8 cellular contexts compared by ENCODE assay signal in the genomic region with DNA sequence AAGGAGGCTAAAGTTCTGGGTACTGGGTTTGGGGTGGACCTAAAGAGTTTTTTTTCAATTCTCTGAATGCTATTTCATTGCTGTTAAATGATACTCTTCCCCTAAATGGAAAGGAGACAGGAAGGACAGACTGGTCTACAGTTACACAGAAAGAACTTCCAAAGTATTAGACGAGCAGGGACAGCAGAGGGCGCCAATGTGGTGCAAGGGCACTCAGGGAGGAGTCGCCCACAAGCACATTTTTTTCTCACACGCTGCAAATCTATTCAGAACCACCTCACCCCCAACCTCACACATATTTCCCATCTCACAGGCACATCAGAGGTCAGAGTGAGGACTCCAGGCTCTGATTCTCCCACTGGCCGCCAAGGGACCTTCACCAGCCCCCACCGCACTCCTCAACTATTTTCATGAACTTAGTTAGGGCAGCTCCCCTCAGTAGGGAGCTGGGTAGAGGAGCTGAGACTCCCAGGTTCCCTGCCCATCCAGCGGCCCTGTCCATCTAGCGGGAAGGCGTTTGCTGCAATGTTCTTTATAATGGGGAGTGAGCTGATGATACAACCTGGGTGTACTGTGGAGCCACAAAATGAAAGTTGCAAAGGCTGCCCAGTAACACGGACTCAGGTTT. TPM values are rescaled to one million over a fixed set of nuclear protein-coding genes. Genes with fewer than 3 reads are reported as not detected.
DNase-seq lines count a peak whose midpoint lies in the region; ATAC-seq and TF ChIP-seq lines count a peak whose summit lies in the region.

No MANE protein-coding gene starts in this region.

- peaks cover 93% of the 10 kb centered on the region for H3K27me3 Mint-ChIP-seq in activated CD4-positive, alpha-beta T cell treated with anti-CD3 and anti-CD28 coated beads, Interleukin-2, amount 10 ng/mL, durations not matched to agents 24 days and 14 days

- peak overlapping the region; percentile 23 for H3K4me3 Mint-ChIP-seq in activated CD4-positive, alpha-beta T cell treated with anti-CD3 and anti-CD28 coated beads, Interleukin-2, amount 10 ng/mL, durations not matched to agents 24 days and 14 days

- WGBS in liver, result 7% methylated on average over 10 of the region's 10 CpGs

- peak; percentile 59 for ATAC-seq in HG03565 (IDR thresholded peaks at IDR 0.05; ENCODE audit: unreplicated experiment)
- ATAC-seq in HG03045 (IDR thresholded peaks at IDR 0.05; ENCODE audit: unreplicated experiment), result no peak

- H3K36me3 ChIP-seq in liver (ENCODE audit: control insufficient read depth in 4 of 4, insufficient read depth in 3 of 4, low read depth in 1 of 4, low read length in 3 of 4), result no peaks in the 10 kb centered on the region

- TF ChIP-seq RAD21 in liver (IDR thresholded peaks at IDR 0.05), result peak; percentile 84 to 88

- no peaks in the 10 kb centered on the region for H3K9me3 Mint-ChIP-seq in activated CD4-positive, alpha-beta T cell treated with anti-CD3 and anti-CD28 coated beads, Interleukin-2, amount 10 ng/mL, durations not matched to agents 24 days and 14 days

- no peaks in the 10 kb centered on the region for H3K36me3 Mint-ChIP-seq in activated CD4-positive, alpha-beta T cell treated with anti-CD3 and anti-CD28 coated beads, Interleukin-2, amount 10 ng/mL, durations not matched to agents 24 days and 14 days (ENCODE audit: low read depth)

- peak; percentile 56 for TF ChIP-seq CTCF in liver (IDR thresholded peaks at IDR 0.05; ENCODE audit: low read depth, low read length, missing input control)

- H3K4me3 ChIP-seq in liver (ENCODE audit: low read depth in 1 of 3, low read length in 3 of 3), result no peak overlapping the region

- peaks cover 6 to 15% (median 10%) of the 10 kb centered on the region in 4 donors for H3K27me3 ChIP-seq in liver (ENCODE audit: control insufficient read depth in 4 of 4, insufficient read depth in 4 of 4, low read length in 3 of 4)

- peaks cover 26% of the 10 kb centered on the region for H3K4me1 Mint-ChIP-seq in activated CD4-positive, alpha-beta T cell treated with anti-CD3 and anti-CD28 coated beads, Interleukin-2, amount 10 ng/mL, durations not matched to agents 24 days and 14 days

- no peak overlapping the region for H3K9ac ChIP-seq in liver (ENCODE audit: low read depth in 1 of 2, low read length in 2 of 2)

- DNase-seq in DMS79 treated with DMSO at 0.1 percent for 48 hours (lab: John Stamatoyannopoulos, UW) (peak; percentile 45), NCI-H69 (lab: John Stamatoyannopoulos, UW) (peak; percentile 93), dermis microvascular lymphatic vessel endothelial cell (ENCODE audit: low read depth in 2 of 2) (peak; percentile 82 to 91)
- peak; percentile 95 for DNase-seq in activated CD4-positive, alpha-beta T cell treated with anti-CD3 and anti-CD28 coated beads, Interleukin-2, amount 10 ng/mL, durations not matched to agents 24 days and 14 days
- peak; percentile 68 to 76 for DNase-seq in stimulated activated CD4-positive, alpha-beta T cell treated with anti-CD3 and anti-CD28 coated beads, Interleukin-4, amount 100 ng/mL, for 4 hours

- H3K27ac ChIP-seq in liver (ENCODE audit: low read depth in 1 of 2, low read length in 2 of 2), result no peak overlapping the region

- H3K9me3 ChIP-seq in liver (ENCODE audit: control insufficient read depth in 4 of 4, low read length in 3 of 4), result no peaks in the 10 kb centered on the region

- peaks cover 7 to 27% (median 17%) of the 10 kb centered on the region in 4 donors for H3K4me1 ChIP-seq in liver (ENCODE audit: control insufficient read depth in 4 of 4, insufficient read depth in 4 of 4, low read length in 3 of 4)

- intact Hi-C loops in activated CD4-positive, alpha-beta T cell treated with anti-CD3 and anti-CD28 coated beads, Interleukin-2, amount 10 ng/mL, durations not matched to agents 24 days and 14 days (cut with micrococcal nuclease), result loop anchor here (1.0 to 5.0 kb wide), 2 partner anchors 279 to 293 kb away; a partner anchor contains a TSS

- H3K27ac Mint-ChIP-seq in activated CD4-positive, alpha-beta T cell treated with anti-CD3 and anti-CD28 coated beads, Interleukin-2, amount 10 ng/mL, durations not matched to agents 24 days and 14 days, result no peak overlapping the region

TF ChIP-seq in liver, 16 proteins besides CTCF, POLR2A, EP300 and RAD21:
- TF ChIP-seq, protein P1, sequence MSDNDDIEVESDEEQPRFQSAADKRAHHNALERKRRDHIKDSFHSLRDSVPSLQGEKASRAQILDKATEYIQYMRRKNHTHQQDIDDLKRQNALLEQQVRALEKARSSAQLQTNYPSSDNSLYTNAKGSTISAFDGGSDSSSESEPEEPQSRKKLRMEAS (IDR thresholded peaks at IDR 0.05), result no peak
- no peak for TF ChIP-seq GABPA (IDR thresholded peaks at IDR 0.05 in 1 of 2, conservative IDR thresholded peaks at IDR 0.05 in 1 of 2)
- no peak for TF ChIP-seq FOXA1 (IDR thresholded peaks at IDR 0.05)
- peak in 1 of 2 donors; percentile 18 for TF ChIP-seq HNF4A (conservative IDR thresholded peaks at IDR 0.05)
- TF ChIP-seq, protein P2, sequence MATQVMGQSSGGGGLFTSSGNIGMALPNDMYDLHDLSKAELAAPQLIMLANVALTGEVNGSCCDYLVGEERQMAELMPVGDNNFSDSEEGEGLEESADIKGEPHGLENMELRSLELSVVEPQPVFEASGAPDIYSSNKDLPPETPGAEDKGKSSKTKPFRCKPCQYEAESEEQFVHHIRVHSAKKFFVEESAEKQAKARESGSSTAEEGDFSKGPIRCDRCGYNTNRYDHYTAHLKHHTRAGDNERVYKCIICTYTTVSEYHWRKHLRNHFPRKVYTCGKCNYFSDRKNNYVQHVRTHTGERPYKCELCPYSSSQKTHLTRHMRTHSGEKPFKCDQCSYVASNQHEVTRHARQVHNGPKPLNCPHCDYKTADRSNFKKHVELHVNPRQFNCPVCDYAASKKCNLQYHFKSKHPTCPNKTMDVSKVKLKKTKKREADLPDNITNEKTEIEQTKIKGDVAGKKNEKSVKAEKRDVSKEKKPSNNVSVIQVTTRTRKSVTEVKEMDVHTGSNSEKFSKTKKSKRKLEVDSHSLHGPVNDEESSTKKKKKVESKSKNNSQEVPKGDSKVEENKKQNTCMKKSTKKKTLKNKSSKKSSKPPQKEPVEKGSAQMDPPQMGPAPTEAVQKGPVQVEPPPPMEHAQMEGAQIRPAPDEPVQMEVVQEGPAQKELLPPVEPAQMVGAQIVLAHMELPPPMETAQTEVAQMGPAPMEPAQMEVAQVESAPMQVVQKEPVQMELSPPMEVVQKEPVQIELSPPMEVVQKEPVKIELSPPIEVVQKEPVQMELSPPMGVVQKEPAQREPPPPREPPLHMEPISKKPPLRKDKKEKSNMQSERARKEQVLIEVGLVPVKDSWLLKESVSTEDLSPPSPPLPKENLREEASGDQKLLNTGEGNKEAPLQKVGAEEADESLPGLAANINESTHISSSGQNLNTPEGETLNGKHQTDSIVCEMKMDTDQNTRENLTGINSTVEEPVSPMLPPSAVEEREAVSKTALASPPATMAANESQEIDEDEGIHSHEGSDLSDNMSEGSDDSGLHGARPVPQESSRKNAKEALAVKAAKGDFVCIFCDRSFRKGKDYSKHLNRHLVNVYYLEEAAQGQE (IDR thresholded peaks at IDR 0.05), result peak; percentile 55
- no peak for TF ChIP-seq JUND (IDR thresholded peaks at IDR 0.05)
- TF ChIP-seq HNF4G (IDR thresholded peaks at IDR 0.05), result no peak
- TF ChIP-seq, protein P3, sequence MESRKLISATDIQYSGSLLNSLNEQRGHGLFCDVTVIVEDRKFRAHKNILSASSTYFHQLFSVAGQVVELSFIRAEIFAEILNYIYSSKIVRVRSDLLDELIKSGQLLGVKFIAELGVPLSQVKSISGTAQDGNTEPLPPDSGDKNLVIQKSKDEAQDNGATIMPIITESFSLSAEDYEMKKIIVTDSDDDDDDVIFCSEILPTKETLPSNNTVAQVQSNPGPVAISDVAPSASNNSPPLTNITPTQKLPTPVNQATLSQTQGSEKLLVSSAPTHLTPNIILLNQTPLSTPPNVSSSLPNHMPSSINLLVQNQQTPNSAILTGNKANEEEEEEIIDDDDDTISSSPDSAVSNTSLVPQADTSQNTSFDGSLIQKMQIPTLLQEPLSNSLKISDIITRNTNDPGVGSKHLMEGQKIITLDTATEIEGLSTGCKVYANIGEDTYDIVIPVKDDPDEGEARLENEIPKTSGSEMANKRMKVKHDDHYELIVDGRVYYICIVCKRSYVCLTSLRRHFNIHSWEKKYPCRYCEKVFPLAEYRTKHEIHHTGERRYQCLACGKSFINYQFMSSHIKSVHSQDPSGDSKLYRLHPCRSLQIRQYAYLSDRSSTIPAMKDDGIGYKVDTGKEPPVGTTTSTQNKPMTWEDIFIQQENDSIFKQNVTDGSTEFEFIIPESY (IDR thresholded peaks at IDR 0.05), result no peak
- TF ChIP-seq NR2F2 (IDR thresholded peaks at IDR 0.05), result no peak

RNA-seq across cellular contexts. Expression of a gene that starts 6.8 kb away (rescaled TPM):
- total RNA-seq in activated CD4-positive, alpha-beta T cell treated with anti-CD3 and anti-CD28 coated beads, Interleukin-2, amount 10 ng/mL, durations not matched to agents 24 days and 14 days, result not detected in 2 replicates
- total RNA-seq in dermis microvascular lymphatic vessel endothelial cell (2.3 and 14.8 TPM in 2 replicates), liver (under 1 TPM; 0.14 to 0.67 TPM)
- under 1 TPM; 0.44 TPM for polyA plus RNA-seq in liver

Comparison
In these comparisons a context has a peak if more than half of its experiments do, and no peak if none do; other contexts are left out.
1. DNase-seq: peak in every context shown above with its lines; median percentile 95 in activated CD4-positive, alpha-beta T cell treated with anti-CD3 and anti-CD28 coated beads, Interleukin-2, amount 10 ng/mL, durations not matched to agents 24 days and 14 days; 93 in NCI-H69; 86 in dermis microvascular lymphatic vessel endothelial cell; 72 in stimulated activated CD4-positive, alpha-beta T cell treated with anti-CD3 and anti-CD28 coated beads, Interleukin-4, amount 100 ng/mL, for 4 hours; 45 in DMS79 treated with DMSO at 0.1 percent for 48 hours.